ENCODE assay signal across 25 cellular contexts in genomic region chr4:116489739-116490138, GRCh38.
"Had no signal": no experiment of that assay in that cellular context is flagged by ENCODE, and none has a peak within 500 bp of the region (broad histone marks: within the 10 kb centered on the region; RNA-seq: fewer than 3 reads in every experiment).

No MANE protein-coding gene starts in this region.

- H3K27ac Mint-ChIP-seq: naive thymus-derived CD4-positive, alpha-beta T cell; natural killer cell treated with Interleukin-12 subunit alpha and Interleukin-12 subunit beta and Interleukin-15 and Interleukin-18, amount 100 ng/mL, for 72 hours; stimulated activated memory B cell treated with anti-CD40 and anti-IgM and Interleukin-4, amounts not matched to agents 10 μg/mL and 1 μg/mL and 100 μg/mL, for 72 hours; stimulated activated naive CD8-positive, alpha-beta T cell treated with anti-CD3 and anti-CD28 coated beads, Interleukin-15, amount 100 ng/mL, for 72 hours had no signal

- H3K9me3 ChIP-seq: left ventricle myocardium inferior, mucosa of descending colon, right atrium auricular region, right lobe of liver, testis, thyroid gland, transverse colon, upper lobe of left lung had no signal

- H3K4me3 ChIP-seq: hepatocyte, left ventricle myocardium inferior, lung, mucosa of descending colon, right atrium auricular region, right lobe of liver, smooth muscle cell, testis, thyroid gland, transverse colon, upper lobe of left lung had no signal

- H3K36me3 ChIP-seq: left ventricle myocardium inferior, right atrium auricular region, right lobe of liver, thyroid gland, transverse colon, upper lobe of left lung had no signal

- ATAC-seq: mucosa of descending colon; naive thymus-derived CD4-positive, alpha-beta T cell; natural killer cell treated with Interleukin-12 subunit alpha and Interleukin-12 subunit beta and Interleukin-15 and Interleukin-18, amount 100 ng/mL, for 72 hours; right lobe of liver; stimulated activated memory B cell treated with anti-CD40 and anti-IgM and Interleukin-4, amounts not matched to agents 10 μg/mL and 1 μg/mL and 100 μg/mL, for 72 hours; stimulated activated naive CD8-positive, alpha-beta T cell treated with anti-CD3 and anti-CD28 coated beads, Interleukin-15, amount 100 ng/mL, for 72 hours had no signal

- H3K36me3 Mint-ChIP-seq: naive thymus-derived CD4-positive, alpha-beta T cell; stimulated activated memory B cell treated with anti-CD40 and anti-IgM and Interleukin-4, amounts not matched to agents 10 μg/mL and 1 μg/mL and 100 μg/mL, for 72 hours had no signal

- H3K9ac ChIP-seq: parathyroid adenoma had no signal

- H3K4me3 Mint-ChIP-seq: naive thymus-derived CD4-positive, alpha-beta T cell; natural killer cell treated with Interleukin-12 subunit alpha and Interleukin-12 subunit beta and Interleukin-15 and Interleukin-18, amount 100 ng/mL, for 72 hours; stimulated activated memory B cell treated with anti-CD40 and anti-IgM and Interleukin-4, amounts not matched to agents 10 μg/mL and 1 μg/mL and 100 μg/mL, for 72 hours; stimulated activated naive CD8-positive, alpha-beta T cell treated with anti-CD3 and anti-CD28 coated beads, Interleukin-15, amount 100 ng/mL, for 72 hours had no signal

- H3K4me1 ChIP-seq: left ventricle myocardium inferior, parathyroid adenoma, right atrium auricular region, right lobe of liver, testis, thyroid gland, transverse colon, upper lobe of left lung had no signal

- H3K4me1 Mint-ChIP-seq: naive thymus-derived CD4-positive, alpha-beta T cell; stimulated activated memory B cell treated with anti-CD40 and anti-IgM and Interleukin-4, amounts not matched to agents 10 μg/mL and 1 μg/mL and 100 μg/mL, for 72 hours; stimulated activated naive CD8-positive, alpha-beta T cell treated with anti-CD3 and anti-CD28 coated beads, Interleukin-15, amount 100 ng/mL, for 72 hours had no signal

- DNase-seq: islet precursor cell; left ventricle myocardium inferior; midbrain; mucosa of descending colon; naive thymus-derived CD4-positive, alpha-beta T cell; nucleus accumbens; right lobe of liver; stimulated activated CD4-positive, alpha-beta T cell treated with anti-CD3 and anti-CD28 coated beads, Interleukin-1b, Interleukin-23, amount 100 ng/mL, for 48 hours; stimulated activated CD4-positive, alpha-beta T cell treated with anti-CD3 and anti-CD28 coated beads, Interleukin-2, amount 100 ng/mL, for 48 hours; stimulated activated CD4-positive, alpha-beta T cell treated with anti-CD3 and anti-CD28 coated beads, Interleukin-4, amount 100 ng/mL, for 4 hours; stimulated activated CD8-positive, alpha-beta memory T cell treated with anti-CD3 and anti-CD28 coated beads, Interleukin-4, amount 100 ng/mL, for 48 hours; stimulated activated naive CD4-positive, alpha-beta T cell treated with Interleukin-2 at 50 U/mL for 16 hours; stimulated activated naive CD8-positive, alpha-beta T cell treated with anti-CD3 and anti-CD28 coated beads, Interleukin-15, amount 100 ng/mL, for 72 hours; substantia nigra; testis; thyroid gland; transverse colon; upper lobe of left lung had no signal

- H3K27me3 Mint-ChIP-seq: naive thymus-derived CD4-positive, alpha-beta T cell; natural killer cell treated with Interleukin-12 subunit alpha and Interleukin-12 subunit beta and Interleukin-15 and Interleukin-18, amount 100 ng/mL, for 72 hours; stimulated activated memory B cell treated with anti-CD40 and anti-IgM and Interleukin-4, amounts not matched to agents 10 μg/mL and 1 μg/mL and 100 μg/mL, for 72 hours; stimulated activated naive CD8-positive, alpha-beta T cell treated with anti-CD3 and anti-CD28 coated beads, Interleukin-15, amount 100 ng/mL, for 72 hours had no signal

- H3K27me3 ChIP-seq: hepatocyte, right atrium auricular region, right lobe of liver, testis, thyroid gland, transverse colon, upper lobe of left lung had no signal

- H3K27ac ChIP-seq: hepatocyte, left ventricle myocardium inferior, parathyroid adenoma, right atrium auricular region, right lobe of liver, testis, thyroid gland, transverse colon, upper lobe of left lung had no signal
